In the genomic region with DNA sequence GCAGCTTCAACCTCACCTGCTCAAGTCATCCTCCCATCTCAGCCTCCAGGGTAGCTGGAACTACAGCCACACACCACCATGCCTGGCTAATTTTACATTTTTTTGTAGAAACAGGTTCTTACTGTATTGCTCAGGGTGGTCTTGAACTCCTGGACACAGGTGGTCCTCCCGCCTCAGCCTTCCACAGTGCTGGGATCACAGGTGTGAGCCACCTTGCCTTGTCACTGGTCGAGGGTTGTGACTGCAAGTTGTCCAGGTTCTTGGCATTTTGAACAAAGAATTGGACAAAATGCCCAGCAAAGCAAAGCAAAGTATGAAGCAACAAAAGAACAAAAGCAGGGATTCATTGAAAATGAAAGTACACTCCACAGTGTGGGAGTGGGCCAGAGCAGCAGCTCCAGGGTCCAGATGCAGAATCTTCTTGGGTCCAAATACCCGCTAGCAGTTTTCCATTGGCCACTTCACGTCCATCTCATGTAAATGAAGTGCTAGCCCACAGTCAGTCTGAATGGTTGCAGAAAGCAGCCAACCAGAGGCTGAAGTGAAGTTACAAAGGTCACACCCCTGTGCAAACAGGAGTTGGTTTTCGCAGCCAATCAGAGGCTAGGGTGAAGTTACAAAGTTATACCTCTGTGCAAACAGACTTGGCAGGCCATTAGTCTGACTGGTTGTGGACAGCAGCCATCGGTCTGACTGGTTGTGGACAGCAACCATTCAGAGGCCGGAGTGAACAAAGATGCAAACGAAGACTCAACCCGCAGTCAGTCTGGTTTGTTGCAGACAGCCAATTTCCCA, we compare ENCODE assay signal across 2 cellular contexts.
TF ChIP-seq lines count a peak whose summit lies in the region.

No MANE protein-coding gene starts in this region.

TF ChIP-seq in IMR-90, 13 proteins besides CTCF, POLR2A, EP300 and RAD21:
- TF ChIP-seq SMC3 (IDR thresholded peaks at IDR 0.05; ENCODE audit: low read depth, low read length): no peak
TF ChIP-seq in IMR-90: peak in this region for 0.

TF ChIP-seq in K562, 482 proteins besides CTCF, POLR2A, EP300 and RAD21:
- TF ChIP-seq MEIS2 (IDR thresholded peaks at IDR 0.05; ENCODE audit: partially characterized antibody) (peak; percentile 50), ZNF224 (CRISPR knock-in tag; IDR thresholded peaks at IDR 0.05) (no peak), ZNF507 (tag; conservative IDR thresholded peaks at IDR 0.05) (no peak), PTTG1 (tag; IDR thresholded peaks at IDR 0.05; ENCODE audit: low read depth) (no peak), GTF2F1 (IDR thresholded peaks at IDR 0.05; ENCODE audit: low read depth, low read length) (no peak), NFYB (IDR thresholded peaks at IDR 0.05; ENCODE audit: extremely low read depth, insufficient read length) (peak; percentile 42)
- TF ChIP-seq, protein P1, sequence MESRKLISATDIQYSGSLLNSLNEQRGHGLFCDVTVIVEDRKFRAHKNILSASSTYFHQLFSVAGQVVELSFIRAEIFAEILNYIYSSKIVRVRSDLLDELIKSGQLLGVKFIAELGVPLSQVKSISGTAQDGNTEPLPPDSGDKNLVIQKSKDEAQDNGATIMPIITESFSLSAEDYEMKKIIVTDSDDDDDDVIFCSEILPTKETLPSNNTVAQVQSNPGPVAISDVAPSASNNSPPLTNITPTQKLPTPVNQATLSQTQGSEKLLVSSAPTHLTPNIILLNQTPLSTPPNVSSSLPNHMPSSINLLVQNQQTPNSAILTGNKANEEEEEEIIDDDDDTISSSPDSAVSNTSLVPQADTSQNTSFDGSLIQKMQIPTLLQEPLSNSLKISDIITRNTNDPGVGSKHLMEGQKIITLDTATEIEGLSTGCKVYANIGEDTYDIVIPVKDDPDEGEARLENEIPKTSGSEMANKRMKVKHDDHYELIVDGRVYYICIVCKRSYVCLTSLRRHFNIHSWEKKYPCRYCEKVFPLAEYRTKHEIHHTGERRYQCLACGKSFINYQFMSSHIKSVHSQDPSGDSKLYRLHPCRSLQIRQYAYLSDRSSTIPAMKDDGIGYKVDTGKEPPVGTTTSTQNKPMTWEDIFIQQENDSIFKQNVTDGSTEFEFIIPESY (CRISPR knock-in tag; IDR thresholded peaks at IDR 0.05): 0 out of 2 replicates have a peak, but pooled peaks have one; percentile 20
- TF ChIP-seq, protein P2, sequence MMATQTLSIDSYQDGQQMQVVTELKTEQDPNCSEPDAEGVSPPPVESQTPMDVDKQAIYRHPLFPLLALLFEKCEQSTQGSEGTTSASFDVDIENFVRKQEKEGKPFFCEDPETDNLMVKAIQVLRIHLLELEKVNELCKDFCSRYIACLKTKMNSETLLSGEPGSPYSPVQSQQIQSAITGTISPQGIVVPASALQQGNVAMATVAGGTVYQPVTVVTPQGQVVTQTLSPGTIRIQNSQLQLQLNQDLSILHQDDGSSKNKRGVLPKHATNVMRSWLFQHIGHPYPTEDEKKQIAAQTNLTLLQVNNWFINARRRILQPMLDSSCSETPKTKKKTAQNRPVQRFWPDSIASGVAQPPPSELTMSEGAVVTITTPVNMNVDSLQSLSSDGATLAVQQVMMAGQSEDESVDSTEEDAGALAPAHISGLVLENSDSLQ (IDR thresholded peaks at IDR 0.05): 0 out of 2 replicates have a peak, but pooled peaks have one; percentile 30
